15 cellular contexts compared by ENCODE assay signal in the genomic region with DNA sequence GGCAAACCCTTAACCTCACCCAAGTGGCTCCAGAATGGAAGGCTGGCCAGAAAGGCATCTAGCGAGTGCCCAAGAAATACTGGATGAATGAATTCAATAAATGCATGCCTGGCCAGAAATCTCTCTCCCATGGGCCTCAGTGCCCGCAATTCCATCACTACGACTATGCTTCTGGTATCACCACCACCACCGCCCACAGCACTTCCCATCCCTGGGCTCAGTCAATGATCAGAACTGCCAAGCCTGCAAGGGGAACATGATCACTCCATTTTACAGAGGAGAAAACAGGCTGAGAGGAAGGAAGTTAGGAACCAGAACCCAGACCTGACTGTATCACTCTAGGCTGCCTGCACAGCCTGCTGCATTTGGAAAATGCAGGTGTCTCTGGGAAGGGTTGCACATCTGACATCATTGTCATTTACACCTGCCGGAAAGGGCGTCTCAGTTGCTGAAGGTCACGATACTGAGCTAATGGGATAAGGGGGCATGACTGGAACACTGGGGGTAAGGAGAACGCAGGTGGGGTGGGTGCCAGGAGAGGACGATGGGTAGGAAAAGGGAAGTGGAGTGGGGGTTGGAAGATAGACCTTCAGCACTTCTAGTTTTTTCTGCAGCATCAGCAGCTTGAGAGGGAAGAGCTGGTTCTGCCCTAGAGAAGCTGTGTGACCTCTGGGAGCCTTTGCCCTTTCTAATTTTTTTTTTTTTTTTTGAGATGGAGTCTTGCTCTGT. TPM values are rescaled to one million over a fixed set of nuclear protein-coding genes. Genes with fewer than 3 reads are reported as not detected.
A peak's percentile ranks its signal among the peaks of the same experiment; 100 is the strongest.
DNase-seq lines count a peak whose midpoint lies in the region; ATAC-seq, FAIRE-seq and TF ChIP-seq lines count a peak whose summit lies in the region.
"Had no signal": no experiment of that assay in that cellular context is flagged by ENCODE, and none has a peak within 500 bp of the region (broad histone marks: within the 10 kb centered on the region; RNA-seq: fewer than 3 reads in every experiment).

No MANE protein-coding gene starts in this region.

- H3K4me1 Mint-ChIP-seq in activated T-cell treated with anti-CD3 and anti-CD28 coated beads, Interleukin-2, amount 50 U/mL, for 24 hours (ENCODE audit: low read depth) = peaks cover 59% of the 10 kb centered on the region

- H3K4me1 ChIP-seq in K562 (replicated peaks in 1 of 2; ENCODE audit: control insufficient read depth in 2 of 2, insufficient read depth in 2 of 2, low read length in 2 of 2) (peaks cover 7 to 33% of the 10 kb centered on the region in 2 experiments; a peak in 4 of 5 replicates), osteoblast (ENCODE audit: insufficient read depth, low read length) (no peaks in the 10 kb centered on the region), thyroid gland (peaks cover 1 to 4% of the 10 kb centered on the region in 2 donors), A673 (ENCODE audit: insufficient read depth, low read length, poor library complexity, severe bottlenecking) (peaks cover under 1% of the 10 kb centered on the region)

- no peaks in the 10 kb centered on the region for H4K20me1 ChIP-seq in K562 (replicated peaks; ENCODE audit: control insufficient read depth, insufficient read depth, low read length)
- H4K20me1 ChIP-seq in osteoblast (ENCODE audit: insufficient read depth, low read length) = no peaks in the 10 kb centered on the region

- in situ Hi-C loops in K562 (cut with MboI) = no loop called here

- H2AFZ ChIP-seq in K562 (ENCODE audit: low read depth, low read length) (no peak overlapping the region), osteoblast (ENCODE audit: low read length) (no peak overlapping the region)

- TF ChIP-seq CTCF in K562 (IDR thresholded peaks at IDR 0.05 in 2 of 3, conservative IDR thresholded peaks at IDR 0.05 in 1 of 3; ENCODE audit: insufficient read depth in 2 of 3, low read depth in 1 of 3, low read length in 3 of 3) (no peak), osteoblast (IDR thresholded peaks at IDR 0.05; ENCODE audit: extremely low read depth, low read depth, low read length) (no peak), thyroid gland (IDR thresholded peaks at IDR 0.05) (no peak), A673 (conservative IDR thresholded peaks at IDR 0.05; ENCODE audit: low read depth, low read length) (no peak)

- intact Hi-C loops in K562 (cut with micrococcal nuclease) = no loop called here
- intact Hi-C loops in thyroid gland (cut with DNase I) = no loop called here
- intact Hi-C loops in A673 (cut with micrococcal nuclease; ENCODE audit: unreplicated experiment) = no loop called here

- H3K36me3 Mint-ChIP-seq in activated T-cell treated with anti-CD3 and anti-CD28 coated beads, Interleukin-2, amount 50 U/mL, for 24 hours (ENCODE audit: low read depth) = no peaks in the 10 kb centered on the region

- H3K79me2 ChIP-seq in K562 (ENCODE audit: control insufficient read depth, insufficient read depth, low read length) = peaks cover 8% of the 10 kb centered on the region
- H3K79me2 ChIP-seq in osteoblast (ENCODE audit: insufficient read depth, low read length) = no peaks in the 10 kb centered on the region

- DNase-seq in activated T-cell treated with anti-CD3 and anti-CD28 coated beads, Interleukin-2, amount 50 U/mL, for 24 hours = no peak
- no peak for DNase-seq in activated T-cell treated with anti-CD3 and anti-CD28 coated beads, Interleukin-2, amount 50 U/mL, for 48 hours
- DNase-seq in NCI-H146 (lab: John Stamatoyannopoulos, UW) = peak; percentile 58
- no peak for DNase-seq in K562 (ENCODE audit: extremely low read depth in 1 of 4, low spot score in 3 of 4)
- DNase-seq in osteoblast (ENCODE audit: insufficient read length, low spot score, missing footprints) = peak; percentile 89
- DNase-seq in iPS-NIHi7 (ENCODE audit: extremely low spot score) = no peak
- DNase-seq in thyroid gland = no peak
- no peak for DNase-seq in A673 (ENCODE audit: low spot score)
- DNase-seq: activated CD4-positive, alpha-beta T cell treated with anti-CD3 and anti-CD28 coated beads for 1 hour; brain microvascular endothelial cell; NCI-H446 treated with DMSO at 0.1 percent for 48 hours had no signal

- CTCF ChIA-PET in K562 (lab: Yijun Ruan, JAX; ENCODE audit: low intra/inter-chr PET ratio) (no interaction called here), A673 (lab: Charles Lee) (interaction anchor here (0.5 kb wide), 1 partner anchor 759 kb away, joined by 3 read pairs; no protein-coding TSS in a partner anchor)

- H3K4me3 ChIP-seq in K562 (no peak overlapping the region), osteoblast (ENCODE audit: insufficient read depth, low read length) (no peak overlapping the region), thyroid gland (replicated peaks in 1 of 3) (no peak overlapping the region), A673 (ENCODE audit: low read depth, low read length, poor library complexity, severe bottlenecking) (no peak overlapping the region)

- peak overlapping the region; percentile 61 for H3K27ac Mint-ChIP-seq in activated T-cell treated with anti-CD3 and anti-CD28 coated beads, Interleukin-2, amount 50 U/mL, for 24 hours
- H3K27ac Mint-ChIP-seq: activated T-helper 1 cell treated with anti-CD3 and anti-CD28 coated beads, Interleukin-12 subunit alpha, Interleukin-12 subunit beta, Interleukin-2, Interleukin-4 antibody, amounts not matched to agents 30 ng/mL and 10 ng/mL and 1 ng/mL, durations not matched to agents 14 hours and 24 hours and 36 hours had no signal

- no peak overlapping the region for H3K4me3 Mint-ChIP-seq in activated T-cell treated with anti-CD3 and anti-CD28 coated beads, Interleukin-2, amount 50 U/mL, for 24 hours
- H3K4me3 Mint-ChIP-seq: activated T-helper 1 cell treated with anti-CD3 and anti-CD28 coated beads, Interleukin-12 subunit alpha, Interleukin-12 subunit beta, Interleukin-2, Interleukin-4 antibody, amounts not matched to agents 30 ng/mL and 10 ng/mL and 1 ng/mL, durations not matched to agents 14 hours and 24 hours and 36 hours had no signal

- BruUV-seq in K562 (replicated peaks; lab: Mats Ljungman, UMichigan) (no TSS peak), A673 (replicated peaks; lab: Mats Ljungman, UMichigan) (no TSS peak)

- 46% methylated on average over 9 of the region's 9 CpGs for WGBS in K562 (ENCODE audit: insufficient coverage, low coverage, missing lambda C conversion rate)
- 77 to 89% methylated on average over 9 of the region's 9 CpGs for WGBS in thyroid gland, 2 donors

- H3K27ac ChIP-seq in K562 (ENCODE audit: extremely low read depth, low read depth, low read length) = no peak overlapping the region
- H3K27ac ChIP-seq in osteoblast (ENCODE audit: low read depth, low read length) = no peak overlapping the region
- H3K27ac ChIP-seq in thyroid gland = no peak overlapping the region
- H3K27ac ChIP-seq in A673 (ENCODE audit: low read depth, low read length, poor library complexity, severe bottlenecking) = no peak overlapping the region
- H3K27ac ChIP-seq: brain microvascular endothelial cell had no signal

- no peak for TF ChIP-seq RAD21 in K562 (CRISPR knock-in tag; conservative IDR thresholded peaks at IDR 0.05 in 1 of 2, IDR thresholded peaks at IDR 0.05 in 1 of 2)

- no peak for TF ChIP-seq EP300 in K562 (IDR thresholded peaks at IDR 0.05; ENCODE audit: low read length)

- no peak overlapping the region for H3K9ac ChIP-seq in K562 (ENCODE audit: insufficient read depth in 1 of 2, low read depth in 2 of 2, low read length in 2 of 2)

- H3K4me2 ChIP-seq in K562 (ENCODE audit: insufficient read depth, low read length) = no peak overlapping the region
- no peak overlapping the region for H3K4me2 ChIP-seq in osteoblast (ENCODE audit: insufficient read depth, low read length)

- no peaks in the 10 kb centered on the region for H3K9me3 Mint-ChIP-seq in activated T-cell treated with anti-CD3 and anti-CD28 coated beads, Interleukin-2, amount 50 U/mL, for 24 hours
- H3K9me3 Mint-ChIP-seq: activated T-helper 1 cell treated with anti-CD3 and anti-CD28 coated beads, Interleukin-12 subunit alpha, Interleukin-12 subunit beta, Interleukin-2, Interleukin-4 antibody, amounts not matched to agents 30 ng/mL and 10 ng/mL and 1 ng/mL, durations not matched to agents 14 hours and 24 hours and 36 hours had no signal

- POLR2A ChIA-PET in K562 (lab: Yijun Ruan, JAX) = interaction anchor here (0.6 to 1.3 kb wide), 5 partner anchors 10 to 15 kb away, joined by 3 to 4 read pairs (median 3); a partner anchor contains a TSS
- POLR2A ChIA-PET in A673 (lab: Charles Lee; ENCODE audit: low non-redundant PET) = interaction anchor here (0.7 kb wide), 1 partner anchor 330 kb away, joined by 12 read pairs; a partner anchor contains a TSS

- no peaks in the 10 kb centered on the region for H3K27me3 Mint-ChIP-seq in activated T-cell treated with anti-CD3 and anti-CD28 coated beads, Interleukin-2, amount 50 U/mL, for 24 hours

- H3K9me3 ChIP-seq in K562 (replicated peaks; ENCODE audit: control insufficient read depth, insufficient read depth, low read depth, low read length) = no peaks in the 10 kb centered on the region
- no peaks in the 10 kb centered on the region for H3K9me3 ChIP-seq in osteoblast (ENCODE audit: low read depth, low read length)
- H3K9me3 ChIP-seq in thyroid gland = no peaks in the 10 kb centered on the region
- no peaks in the 10 kb centered on the region for H3K9me3 ChIP-seq in A673 (ENCODE audit: low read depth, low read length, poor library complexity, severe bottlenecking)

- H3K9me1 ChIP-seq in K562 (ENCODE audit: control insufficient read depth, insufficient read depth, low read length) = no peaks in the 10 kb centered on the region

- no peaks in the 10 kb centered on the region for H3K27me3 ChIP-seq in K562 (ENCODE audit: control insufficient read depth in 2 of 2, insufficient read depth in 2 of 2, low read length in 2 of 2)
- peaks cover 3% of the 10 kb centered on the region for H3K27me3 ChIP-seq in osteoblast (ENCODE audit: insufficient read depth, low read length)
- H3K27me3 ChIP-seq in thyroid gland = no peaks in the 10 kb centered on the region
- no peaks in the 10 kb centered on the region for H3K27me3 ChIP-seq in A673 (replicated peaks; ENCODE audit: insufficient read depth, low read depth, low read length, poor library complexity)
- H3K27me3 ChIP-seq: brain microvascular endothelial cell had no signal

- no peak for ATAC-seq in K562

- TF ChIP-seq POLR2A in K562 (conservative IDR thresholded peaks at IDR 0.05) (no peak), thyroid gland (IDR thresholded peaks at IDR 0.05) (no peak)

- no peaks in the 10 kb centered on the region for H3K36me3 ChIP-seq in K562 (ENCODE audit: control insufficient read depth, insufficient read depth, low read length)
- H3K36me3 ChIP-seq in osteoblast (ENCODE audit: insufficient read depth, low read length) = no peaks in the 10 kb centered on the region
- no peaks in the 10 kb centered on the region for H3K36me3 ChIP-seq in thyroid gland
- H3K36me3 ChIP-seq in A673 (ENCODE audit: insufficient read depth, low read length, poor library complexity, severe bottlenecking) = no peaks in the 10 kb centered on the region
- H3K36me3 ChIP-seq: brain microvascular endothelial cell had no signal

- no peak for FAIRE-seq in K562 (lab: Jason Lieb, UNC)
- FAIRE-seq: G401.6 had no signal

RNA-seq across cellular contexts. Expression of a gene that starts 3.2 kb away (rescaled TPM):
- total RNA-seq in K562 (2011; cell fraction: chromatin; rRNA removed; ENCODE audit: low replicate concordance) = not detected in 2 replicates
- total RNA-seq in K562 (2011; cell fraction: nucleolus; rRNA removed) = not detected in 2 replicates
- not detected in 2 replicates for total RNA-seq in K562 (2011; cell fraction: nucleoplasm; rRNA removed)
- not detected in 2 replicates for total RNA-seq in K562 (2014; rRNA removed)
- total RNA-seq in K562 (2014; rRNA removed; fragmentation: Illumina TruSeq; extraction: Trizol) = not detected in 2 replicates
- not detected in 2 replicates for total RNA-seq in K562 (2015; rRNA removed; fragmentation: Illumina TruSeq; extraction: Trizol)
- not detected in 2 replicates for total RNA-seq in K562 (2021)
- not detected in 2 replicates for polyA plus RNA-seq in K562 (2011; rRNA removed)
- not detected in 2 replicates for polyA plus RNA-seq in K562 (2011; cell fraction: cytosol; rRNA removed)
- not detected in 2 replicates for polyA plus RNA-seq in K562 (2011; cell fraction: nucleus; rRNA removed)
- polyA plus RNA-seq in K562 (2012) = not detected in 2 replicates
- polyA plus RNA-seq in K562 (2014; fragmentation: Illumina TruSeq; extraction: Trizol) = not detected in 2 replicates
- not detected for polyA plus RNA-seq in K562 (2014; fragmentation: Nextera tagmentation; extraction: Ambion mirVana)
- polyA plus RNA-seq in K562 (2014; rRNA removed) = not detected in 2 replicates
- polyA minus RNA-seq in K562 (2011; rRNA and poly(A)+ RNA removed) = not detected in 2 replicates
- polyA minus RNA-seq in K562 (2011; cell fraction: cytosol; rRNA and poly(A)+ RNA removed) = not detected in 2 replicates
- polyA minus RNA-seq in K562 (2011; cell fraction: nucleus; rRNA and poly(A)+ RNA removed) = not detected in 2 replicates
- total RNA-seq in osteoblast = not detected in 2 replicates
- not detected for total RNA-seq in thyroid gland
- not detected in 2 replicates for total RNA-seq in A673 (2021)
- total RNA-seq: activated T-helper 1 cell treated with anti-CD3 and anti-CD28 coated beads, Interleukin-12 subunit alpha, Interleukin-12 subunit beta, Interleukin-2, Interleukin-4 antibody, amounts not matched to agents 30 ng/mL and 10 ng/mL and 1 ng/mL, durations not matched to agents 14 hours and 24 hours and 36 hours; posterior vena cava; SK-MEL-5 had no signal

RNA-seq across cellular contexts. Expression of a gene that starts 5.9 kb away (rescaled TPM):
- total RNA-seq in K562 (2011; cell fraction: chromatin; rRNA removed; ENCODE audit: low replicate concordance) = not detected in 2 replicates
- total RNA-seq in K562 (2011; cell fraction: nucleolus; rRNA removed) = 0.92 TPM in 1 of 2 replicates, not detected in the other
- total RNA-seq in K562 (2011; cell fraction: nucleoplasm; rRNA removed) = 1.0 TPM in 1 of 2 replicates, not detected in the other
- total RNA-seq in K562 (2014; rRNA removed) (not detected in 2 replicates), K562 (2014; rRNA removed; fragmentation: Illumina TruSeq; extraction: Trizol) (not detected in 2 replicates), K562 (2015; rRNA removed; fragmentation: Illumina TruSeq; extraction: Trizol) (0.11 TPM in 1 of 2 replicates, not detected in the other), K562 (2021) (not detected in 2 replicates), osteoblast (not detected in 2 replicates), thyroid gland (1 to 10 TPM in 1 of 4 donors, under 1 TPM in 2, not detected in 1; 0.33 to 6.4 (median 0.39) TPM), A673 (2021) (not detected in 2 replicates)
- polyA plus RNA-seq in K562 (2011; rRNA removed) (0.08 TPM in 1 of 2 replicates, not detected in the other), K562 (2014; fragmentation: Illumina TruSeq; extraction: Trizol) (not detected in 2 replicates), K562 (2014; fragmentation: Nextera tagmentation; extraction: Ambion mirVana) (not detected), K562 (2014; rRNA removed) (not detected in 2 replicates)
- 0.16 TPM in 1 of 2 replicates, not detected in the other for polyA plus RNA-seq in K562 (2011; cell fraction: cytosol; rRNA removed)
- 0.26 TPM in 1 of 2 replicates, not detected in the other for polyA plus RNA-seq in K562 (2011; cell fraction: nucleus; rRNA removed)
- 0.14 and 0.20 TPM in 2 replicates for polyA plus RNA-seq in K562 (2012)
- not detected in 2 replicates for polyA minus RNA-seq in K562 (2011; rRNA and poly(A)+ RNA removed)
- not detected in 2 replicates for polyA minus RNA-seq in K562 (2011; cell fraction: cytosol; rRNA and poly(A)+ RNA removed)
- not detected in 2 replicates for polyA minus RNA-seq in K562 (2011; cell fraction: nucleus; rRNA and poly(A)+ RNA removed)

RNA-seq across cellular contexts. Expression of a gene that starts 6.0 kb away (rescaled TPM):
- total RNA-seq in K562 (2011; cell fraction: chromatin; rRNA removed; ENCODE audit: low replicate concordance) = 31.2 and 107 TPM in 2 replicates
- total RNA-seq in K562 (2011; cell fraction: nucleolus; rRNA removed) = 111 and 119 TPM in 2 replicates
- 33.6 and 41.0 TPM in 2 replicates for total RNA-seq in K562 (2011; cell fraction: nucleoplasm; rRNA removed)
- total RNA-seq in K562 (2014; rRNA removed) = 120 and 167 TPM in 2 replicates
- 5.2 and 14.6 TPM in 2 replicates for total RNA-seq in K562 (2014; rRNA removed; fragmentation: Illumina TruSeq; extraction: Trizol)
- 73.6 and 73.9 TPM in 2 replicates for total RNA-seq in K562 (2015; rRNA removed; fragmentation: Illumina TruSeq; extraction: Trizol)
- total RNA-seq in K562 (2021) = 98.1 and 107 TPM in 2 replicates
- polyA plus RNA-seq in K562 (2011; rRNA removed) = 45.1 and 84.3 TPM in 2 replicates
- 89.0 and 162 TPM in 2 replicates for polyA plus RNA-seq in K562 (2011; cell fraction: cytosol; rRNA removed)
- polyA plus RNA-seq in K562 (2011; cell fraction: nucleus; rRNA removed) = 134 and 224 TPM in 2 replicates
- polyA plus RNA-seq in K562 (2012) = 82.1 and 171 TPM in 2 replicates
- polyA plus RNA-seq in K562 (2014; fragmentation: Illumina TruSeq; extraction: Trizol) = 66.3 and 93.6 TPM in 2 replicates
- 1 to 10 TPM in 1 of 2 experiments, under 1 TPM in 1; 0.23 to 1.0 TPM for polyA plus RNA-seq in K562 (2014; fragmentation: Nextera tagmentation; extraction: Ambion mirVana)
- 87.8 and 98.1 TPM in 2 replicates for polyA plus RNA-seq in K562 (2014; rRNA removed)
- polyA minus RNA-seq in K562 (2011; rRNA and poly(A)+ RNA removed) = 26.3 and 36.5 TPM in 2 replicates
- polyA minus RNA-seq in K562 (2011; cell fraction: cytosol; rRNA and poly(A)+ RNA removed) = 64.5 and 70.8 TPM in 2 replicates
- polyA minus RNA-seq in K562 (2011; cell fraction: nucleus; rRNA and poly(A)+ RNA removed) = 51.2 and 64.8 TPM in 2 replicates
- 137 and 140 TPM in 2 replicates for total RNA-seq in osteoblast
- 100 to 1,000 TPM in 1 of 4 donors, 10 to 100 TPM in 3; 73.9 to 102 (median 81.3) TPM for total RNA-seq in thyroid gland
- total RNA-seq in A673 (2021) = 92.5 and 96.6 TPM in 2 replicates

RNA-seq across cellular contexts. Expression of a gene that starts 11.8 kb away (rescaled TPM):
- total RNA-seq in K562 (2011; cell fraction: chromatin; rRNA removed; ENCODE audit: low replicate concordance) = 2.2 and 10.5 TPM in 2 replicates
- total RNA-seq in K562 (2011; cell fraction: nucleolus; rRNA removed) = 8.8 and 10.2 TPM in 2 replicates
- total RNA-seq in K562 (2011; cell fraction: nucleoplasm; rRNA removed) = 1.9 and 2.4 TPM in 2 replicates
- 0.45 and 1.9 TPM in 2 replicates for total RNA-seq in K562 (2014; rRNA removed)
- not detected in 2 replicates for total RNA-seq in K562 (2014; rRNA removed; fragmentation: Illumina TruSeq; extraction: Trizol)
- 0.22 and 0.49 TPM in 2 replicates for total RNA-seq in K562 (2015; rRNA removed; fragmentation: Illumina TruSeq; extraction: Trizol)
- 1.1 and 1.5 TPM in 2 replicates for total RNA-seq in K562 (2021)
- 0.51 and 0.64 TPM in 2 replicates for polyA plus RNA-seq in K562 (2011; rRNA removed)
- polyA plus RNA-seq in K562 (2011; cell fraction: cytosol; rRNA removed) = 0.41 and 2.2 TPM in 2 replicates
- 10.9 and 26.0 TPM in 2 replicates for polyA plus RNA-seq in K562 (2011; cell fraction: nucleus; rRNA removed)
- polyA plus RNA-seq in K562 (2012) = 1.5 and 3.4 TPM in 2 replicates
- not detected in 2 replicates for polyA plus RNA-seq in K562 (2014; fragmentation: Illumina TruSeq; extraction: Trizol)
- not detected for polyA plus RNA-seq in K562 (2014; fragmentation: Nextera tagmentation; extraction: Ambion mirVana)
- 0.85 and 2.0 TPM in 2 replicates for polyA plus RNA-seq in K562 (2014; rRNA removed)
- 0.18 and 0.21 TPM in 2 replicates for polyA minus RNA-seq in K562 (2011; rRNA and poly(A)+ RNA removed)
- not detected in 2 replicates for polyA minus RNA-seq in K562 (2011; cell fraction: cytosol; rRNA and poly(A)+ RNA removed)
- 1.4 and 3.2 TPM in 2 replicates for polyA minus RNA-seq in K562 (2011; cell fraction: nucleus; rRNA and poly(A)+ RNA removed)
- total RNA-seq in osteoblast = under 0.01 and 0.36 TPM in 2 replicates
- 1 to 10 TPM; 5.6 to 7.2 (median 6.4) TPM for total RNA-seq in thyroid gland
- 0.56 and 1.3 TPM in 2 replicates for total RNA-seq in A673 (2021)

RNA-seq across cellular contexts. Expression of a gene that starts 19.8 kb away (rescaled TPM):
- total RNA-seq in K562 (2011; cell fraction: chromatin; rRNA removed; ENCODE audit: low replicate concordance) = 5.8 and 18.7 TPM in 2 replicates
- 21.2 and 21.3 TPM in 2 replicates for total RNA-seq in K562 (2011; cell fraction: nucleolus; rRNA removed)
- 17.5 and 22.7 TPM in 2 replicates for total RNA-seq in K562 (2011; cell fraction: nucleoplasm; rRNA removed)
- 10.7 and 23.4 TPM in 2 replicates for total RNA-seq in K562 (2014; rRNA removed)
- 1.3 and 1.5 TPM in 2 replicates for total RNA-seq in K562 (2014; rRNA removed; fragmentation: Illumina TruSeq; extraction: Trizol)
- total RNA-seq in K562 (2015; rRNA removed; fragmentation: Illumina TruSeq; extraction: Trizol) = 10.3 and 10.7 TPM in 2 replicates
- total RNA-seq in K562 (2021) = 19.2 and 19.3 TPM in 2 replicates
- polyA plus RNA-seq in K562 (2011; rRNA removed) = 17.5 and 26.2 TPM in 2 replicates
- polyA plus RNA-seq in K562 (2011; cell fraction: cytosol; rRNA removed) = 79.1 and 131 TPM in 2 replicates
- 43.3 and 53.7 TPM in 2 replicates for polyA plus RNA-seq in K562 (2011; cell fraction: nucleus; rRNA removed)
- 20.0 and 28.2 TPM in 2 replicates for polyA plus RNA-seq in K562 (2012)
- polyA plus RNA-seq in K562 (2014; fragmentation: Illumina TruSeq; extraction: Trizol) = 6.3 and 11.1 TPM in 2 replicates
- 1 to 10 TPM in 1 of 2 experiments, under 1 TPM in 1; 0.63 to 1.4 TPM for polyA plus RNA-seq in K562 (2014; fragmentation: Nextera tagmentation; extraction: Ambion mirVana)
- 48.4 and 58.9 TPM in 2 replicates for polyA plus RNA-seq in K562 (2014; rRNA removed)
- 1.3 and 2.0 TPM in 2 replicates for polyA minus RNA-seq in K562 (2011; rRNA and poly(A)+ RNA removed)
- 7.4 and 10.5 TPM in 2 replicates for polyA minus RNA-seq in K562 (2011; cell fraction: cytosol; rRNA and poly(A)+ RNA removed)
- polyA minus RNA-seq in K562 (2011; cell fraction: nucleus; rRNA and poly(A)+ RNA removed) = 12.4 and 12.8 TPM in 2 replicates
- total RNA-seq in osteoblast = 15.6 and 29.3 TPM in 2 replicates
- 100 to 1,000 TPM in 1 of 4 donors, 10 to 100 TPM in 3; 69.0 to 138 (median 95.8) TPM for total RNA-seq in thyroid gland
- total RNA-seq in A673 (2021) = 36.0 and 40.3 TPM in 2 replicates

Comparison
In these comparisons a context has a peak if more than half of its experiments do, and no peak if none do; other contexts are left out.
1. DNase-seq: peak in NCI-H146 (single experiment) and osteoblast (single experiment); none in activated T-cell treated with anti-CD3 and anti-CD28 coated beads, Interleukin-2, amount 50 U/mL, for 24 hours (single experiment), activated T-cell treated with anti-CD3 and anti-CD28 coated beads, Interleukin-2, amount 50 U/mL, for 48 hours (0 of 2), K562 (0 of 4), iPS-NIHi7 (single experiment), thyroid gland (0 of 2) and A673 (single experiment).